Comparison of ENCODE assay signal across 9 cellular contexts in genomic region chr5:132747064-132747692, GRCh38. TPM values are rescaled to one million over a fixed set of nuclear protein-coding genes. Genes with fewer than 3 reads are reported as not detected.
A peak's percentile ranks its signal among the peaks of the same experiment; 100 is the strongest.
DNase-seq lines count a peak whose midpoint lies in the region; ATAC-seq and FAIRE-seq lines count a peak whose summit lies in the region.
"Had no signal": no experiment of that assay in that cellular context is flagged by ENCODE, and none has a peak within 500 bp of the region (broad histone marks: within the 10 kb centered on the region; RNA-seq: fewer than 3 reads in every experiment).

Gene CCNI2 (plus strand): TSS chr5:132747426. CDS start chr5:132747496, 70 bp downstream.

- peak within 1 kb of the TSS; percentile 16 to 46 (median 39) for H3K4me3 ChIP-seq in skin epidermis

- ATAC-seq in left cardiac atrium (peak; percentile 64 to 80), GM21367 (IDR thresholded peaks at IDR 0.05; ENCODE audit: unreplicated experiment) (no peak)

- DNase-seq in GM19239 (ENCODE audit: insufficient read length, low spot score) (peak; percentile 39), NCI-H69 (lab: John Stamatoyannopoulos, UW) (peak; percentile 79), activated gamma-delta T cell treated with Interleukin-2 at 50 U/mL for 16 hours (peak; percentile 56), left cardiac atrium (no peak), occipital lobe (lab: John Stamatoyannopoulos, UW) (no peak), DMS153 (lab: John Stamatoyannopoulos, UW) (no peak)

- peak; percentile 48 for FAIRE-seq in GM19239 (lab: Jason Lieb, UNC)
- FAIRE-seq: islet of Langerhans had no signal

- peak within 1 kb of the TSS in 7 of 21 experiments; percentile 7 to 70 (median 50) for H3K27ac ChIP-seq in skin epidermis

- intact Hi-C loops in left cardiac atrium (cut with DNase I), result no loop called here

RNA-seq across cellular contexts. Expression of gene CCNI2, which starts in this region (rescaled TPM):
- total RNA-seq in left cardiac atrium (not detected), occipital lobe (0.16 TPM)

Comparison
In these comparisons a context has a peak if more than half of its experiments do, and no peak if none do; other contexts are left out.
1. Peak in ATAC-seq in left cardiac atrium; RNA of the gene not detected or under 1 TPM.
2. DNase-seq: peak in GM19239 (single experiment), NCI-H69 (single experiment) and activated gamma-delta T cell treated with Interleukin-2 at 50 U/mL for 16 hours (single experiment); none in left cardiac atrium (single experiment), occipital lobe (single experiment) and DMS153 (single experiment).